In genomic region chr1:14392161-14392886, GRCh38 we compare ENCODE assay signal across 17 cellular contexts.
DNase-seq lines count a peak whose midpoint lies in the region; ATAC-seq and TF ChIP-seq lines count a peak whose summit lies in the region.
"Had no signal": no experiment of that assay in that cellular context is flagged by ENCODE, and none has a peak within 500 bp of the region (broad histone marks: within the 10 kb centered on the region; RNA-seq: fewer than 3 reads in every experiment).

No MANE protein-coding gene starts in this region.

- TF ChIP-seq CTCF in thyroid gland (IDR thresholded peaks at IDR 0.05): peak in 4 of 6 experiments; percentile 19 to 61 (median 44)
- TF ChIP-seq CTCF in CD8-positive, alpha-beta T cell (IDR thresholded peaks at IDR 0.05): no peak

- CTCF ChIA-PET in CD8-positive, alpha-beta T cell (lab: Charles Lee): no interaction called here

- H3K4me3 Mint-ChIP-seq in CD8-positive, alpha-beta T cell: no peak overlapping the region
- H3K4me3 Mint-ChIP-seq: B cell; CD4-positive, alpha-beta memory T cell had no signal

- H3K27ac ChIP-seq in thyroid gland: peak overlapping the region; percentile 40 to 76 (median 72)
- no peak overlapping the region for H3K27ac ChIP-seq in CD8-positive, alpha-beta T cell (ENCODE audit: low read depth, low read length)
- H3K27ac ChIP-seq: HL-60 had no signal

- H3K27ac Mint-ChIP-seq in CD8-positive, alpha-beta T cell: no peak overlapping the region
- H3K27ac Mint-ChIP-seq: B cell; CD4-positive, alpha-beta memory T cell had no signal

- no peaks in the 10 kb centered on the region for H3K27me3 ChIP-seq in thyroid gland
- no peaks in the 10 kb centered on the region for H3K27me3 ChIP-seq in CD8-positive, alpha-beta T cell (ENCODE audit: insufficient read depth, low read length)

- H3K4me3 ChIP-seq in thyroid gland (replicated peaks in 1 of 3): no peak overlapping the region
- no peak overlapping the region for H3K4me3 ChIP-seq in CD8-positive, alpha-beta T cell (ENCODE audit: low read depth, low read length)

- no peaks in the 10 kb centered on the region for H3K9me3 ChIP-seq in thyroid gland
- no peaks in the 10 kb centered on the region for H3K9me3 ChIP-seq in CD8-positive, alpha-beta T cell (ENCODE audit: low read length)

- H3K36me3 ChIP-seq in thyroid gland: no peaks in the 10 kb centered on the region
- H3K36me3 ChIP-seq in CD8-positive, alpha-beta T cell (ENCODE audit: insufficient read depth, low read length): no peaks in the 10 kb centered on the region

- no peak for ATAC-seq in CD8-positive, alpha-beta T cell

- intact Hi-C loops in thyroid gland (cut with DNase I): no loop called here
- intact Hi-C loops in CD8-positive, alpha-beta T cell (cut with DNase I, micrococcal nuclease): no loop called here

- H3K4me1 Mint-ChIP-seq in CD8-positive, alpha-beta T cell (ENCODE audit: low read depth): no peaks in the 10 kb centered on the region
- H3K4me1 Mint-ChIP-seq: B cell; CD4-positive, alpha-beta memory T cell had no signal

- H3K36me3 Mint-ChIP-seq in CD8-positive, alpha-beta T cell: no peaks in the 10 kb centered on the region

- peaks cover 19 to 28% of the 10 kb centered on the region in 2 donors for H3K4me1 ChIP-seq in thyroid gland
- H3K4me1 ChIP-seq in CD8-positive, alpha-beta T cell (ENCODE audit: insufficient read depth, low read length): no peaks in the 10 kb centered on the region

- no peaks in the 10 kb centered on the region for H3K9me3 Mint-ChIP-seq in CD8-positive, alpha-beta T cell

- WGBS in thyroid gland, 2 donors: 69 to 74% methylated on average over 9 to 12 of the region's 12 CpGs

- POLR2A ChIA-PET in CD8-positive, alpha-beta T cell (lab: Charles Lee): no interaction called here

- in situ Hi-C loops in G401 (cut with HindIII; ENCODE audit: low sequenced_read_pairs): no loop called here

- no peak for TF ChIP-seq POLR2A in thyroid gland (IDR thresholded peaks at IDR 0.05)

- H3K27me3 Mint-ChIP-seq in CD8-positive, alpha-beta T cell (ENCODE audit: low read depth): peaks cover 9% of the 10 kb centered on the region

- DNase-seq in G401 (ENCODE audit: low spot score) (peak; percentile 19), cerebellar cortex (ENCODE audit: low spot score) (peak; percentile 6), left kidney (ENCODE audit: low read depth, low spot score) (peak; percentile 17), thyroid gland (peak; percentile 80 to 85), HuH-7 (ENCODE audit: low spot score) (no peak), AG20443 (ENCODE audit: low spot score) (no peak)
- no peak for DNase-seq in CD8-positive, alpha-beta T cell
- DNase-seq in activated CD4-positive, alpha-beta T cell treated with anti-CD3 and anti-CD28 coated beads, Interleukin-2, amount 50 U/mL, for 4 hours: no peak
- DNase-seq: ACHN; CD4-positive, alpha-beta memory T cell; COR-L47; DMS153; DMS79 treated with DMSO at 0.1 percent for 48 hours; GF-D8; HCEC 1CT had no signal

Comparison
In these comparisons a context has a peak if more than half of its experiments do, and no peak if none do; other contexts are left out.
1. DNase-seq: peak in G401 (single experiment), cerebellar cortex (single experiment), left kidney (single experiment) and thyroid gland (2 of 2); none in HuH-7 (single experiment), CD8-positive, alpha-beta T cell (0 of 7), AG20443 (single experiment) and activated CD4-positive, alpha-beta T cell treated with anti-CD3 and anti-CD28 coated beads, Interleukin-2, amount 50 U/mL, for 4 hours (0 of 2).